1 cellular context compared by ENCODE assay signal in genomic region chr7:157690058-157690832, GRCh38.
TF ChIP-seq lines count a peak whose summit lies in the region.

No MANE protein-coding gene starts in this region.

TF ChIP-seq in HepG2, 621 proteins besides CTCF, POLR2A, EP300 and RAD21 (continued from another document):
- TF ChIP-seq YY1 (IDR thresholded peaks at IDR 0.05; ENCODE audit: insufficient read depth, insufficient replicate concordance, low read depth, low read length): no peak
- TF ChIP-seq ZNF850 (CRISPR knock-in tag; conservative IDR thresholded peaks at IDR 0.05): no peak
- TF ChIP-seq DPF2 (CRISPR knock-in tag; IDR thresholded peaks at IDR 0.05; ENCODE audit: borderline replicate concordance, low read depth): no peak
- no peak for TF ChIP-seq ZNF460 (CRISPR knock-in tag; IDR thresholded peaks at IDR 0.05; ENCODE audit: borderline replicate concordance)
- no peak for TF ChIP-seq CSRNP1 (CRISPR knock-in tag; IDR thresholded peaks at IDR 0.05)
- no peak for TF ChIP-seq ZNF761 (CRISPR knock-in tag; conservative IDR thresholded peaks at IDR 0.05)
- no peak for TF ChIP-seq MAFG (CRISPR knock-in tag; IDR thresholded peaks at IDR 0.05)
- TF ChIP-seq SOX5 (CRISPR knock-in tag; IDR thresholded peaks at IDR 0.05; ENCODE audit: borderline replicate concordance): no peak
- TF ChIP-seq U2AF1 (optimal IDR thresholded peaks at IDR 0.05; ENCODE audit: low read depth, low read length): no peak
- no peak for TF ChIP-seq ZNF740 (CRISPR knock-in tag; IDR thresholded peaks at IDR 0.05)
- TF ChIP-seq, protein P1, sequence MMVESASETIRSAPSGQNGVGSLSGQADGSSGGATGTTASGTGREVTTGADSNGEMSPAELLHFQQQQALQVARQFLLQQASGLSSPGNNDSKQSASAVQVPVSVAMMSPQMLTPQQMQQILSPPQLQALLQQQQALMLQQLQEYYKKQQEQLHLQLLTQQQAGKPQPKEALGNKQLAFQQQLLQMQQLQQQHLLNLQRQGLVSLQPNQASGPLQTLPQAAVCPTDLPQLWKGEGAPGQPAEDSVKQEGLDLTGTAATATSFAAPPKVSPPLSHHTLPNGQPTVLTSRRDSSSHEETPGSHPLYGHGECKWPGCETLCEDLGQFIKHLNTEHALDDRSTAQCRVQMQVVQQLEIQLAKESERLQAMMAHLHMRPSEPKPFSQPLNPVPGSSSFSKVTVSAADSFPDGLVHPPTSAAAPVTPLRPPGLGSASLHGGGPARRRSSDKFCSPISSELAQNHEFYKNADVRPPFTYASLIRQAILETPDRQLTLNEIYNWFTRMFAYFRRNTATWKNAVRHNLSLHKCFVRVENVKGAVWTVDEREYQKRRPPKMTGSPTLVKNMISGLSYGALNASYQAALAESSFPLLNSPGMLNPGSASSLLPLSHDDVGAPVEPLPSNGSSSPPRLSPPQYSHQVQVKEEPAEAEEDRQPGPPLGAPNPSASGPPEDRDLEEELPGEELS (CRISPR knock-in tag; IDR thresholded peaks at IDR 0.05): no peak
